8 cellular contexts compared by ENCODE assay signal in genomic region chr19:45164577-45165335, GRCh38. TPM values are rescaled to one million over a fixed set of nuclear protein-coding genes. Genes with fewer than 3 reads are reported as not detected.
A peak's percentile ranks its signal among the peaks of the same experiment; 100 is the strongest.
DNase-seq lines count a peak whose midpoint lies in the region; ATAC-seq, FAIRE-seq and TF ChIP-seq lines count a peak whose summit lies in the region.

No MANE protein-coding gene starts in this region.

- intact Hi-C loops in PC-9 (cut with micrococcal nuclease; ENCODE audit: unreplicated experiment): no loop called here

- BruUV-seq in PC-9 (replicated peaks; lab: Mats Ljungman, UMichigan): no TSS peak

- H2AFZ ChIP-seq in PC-9: no peak overlapping the region

- ATAC-seq in stimulated activated naive CD8-positive, alpha-beta T cell treated with anti-CD3 and anti-CD28 coated beads, Interleukin-15, amount 100 ng/mL, for 72 hours: peak; percentile 94

- H3K9me3 ChIP-seq in PC-9 (ENCODE audit: insufficient read depth, low read depth) (no peaks in the 10 kb centered on the region), adipocyte (ENCODE audit: control insufficient read depth, low read length) (no peaks in the 10 kb centered on the region), MG63 (no peaks in the 10 kb centered on the region)

- H3K4me3 ChIP-seq in PC-9: no peak overlapping the region
- no peak overlapping the region for H3K4me3 ChIP-seq in adipocyte (ENCODE audit: low read length)
- no peak overlapping the region for H3K4me3 ChIP-seq in MG63

- H3K27me3 ChIP-seq in PC-9 (ENCODE audit: insufficient read depth, low read depth) (no peaks in the 10 kb centered on the region), adipocyte (replicated peaks; ENCODE audit: control insufficient read depth, insufficient read depth, low read length) (peaks cover 24% of the 10 kb centered on the region), MG63 (no peaks in the 10 kb centered on the region)

- H3K4me1 Mint-ChIP-seq in HFFc6 (ENCODE audit: low read depth): no peaks in the 10 kb centered on the region
- H3K4me1 Mint-ChIP-seq in stimulated activated naive CD8-positive, alpha-beta T cell treated with anti-CD3 and anti-CD28 coated beads, Interleukin-15, amount 100 ng/mL, for 72 hours: peaks cover 39% of the 10 kb centered on the region

- no peak overlapping the region for H3K27ac ChIP-seq in PC-9

- no peaks in the 10 kb centered on the region for H3K9me3 Mint-ChIP-seq in HFFc6
- no peaks in the 10 kb centered on the region for H3K9me3 Mint-ChIP-seq in stimulated activated naive CD8-positive, alpha-beta T cell treated with anti-CD3 and anti-CD28 coated beads, Interleukin-15, amount 100 ng/mL, for 72 hours

- H3K36me3 ChIP-seq in PC-9 (ENCODE audit: low read depth) (no peaks in the 10 kb centered on the region), adipocyte (ENCODE audit: control insufficient read depth, insufficient read depth, low read length, severe bottlenecking) (no peaks in the 10 kb centered on the region), MG63 (no peaks in the 10 kb centered on the region)

- FAIRE-seq in GM12891 (lab: Jason Lieb, UNC): peak; percentile 89

- POLR2A ChIA-PET in PC-9 (lab: Charles Lee; ENCODE audit: unreplicated experiment): interaction anchor here (0.6 to 1.1 kb wide), 3 partner anchors 27 to 240 kb away, joined by 3 to 10 read pairs (median 9); partner anchors contain the start of genes CLASRP and PPP1R13L

- H3K9me2 ChIP-seq in PC-9 (ENCODE audit: insufficient read depth): no peaks in the 10 kb centered on the region

- peaks cover 7% of the 10 kb centered on the region for H3F3A ChIP-seq in PC-9 (ENCODE audit: insufficient read depth, low read depth)

- H3K4me2 ChIP-seq in PC-9: peak overlapping the region; percentile 39; the same call in 1 of the 2 replicates

- peak overlapping the region; percentile 25 for H3K9ac ChIP-seq in adipocyte (ENCODE audit: low read length)

- H4K20me1 ChIP-seq in PC-9 (ENCODE audit: insufficient read depth): 0 out of 2 replicates have a peak, but pooled peaks cover 16% of the 10 kb centered on the region

- no peak for TF ChIP-seq POLR2A in GM12891 (IDR thresholded peaks at IDR 0.05; ENCODE audit: low read depth, low read length)

- no peak overlapping the region for H3K27ac Mint-ChIP-seq in HFFc6
- H3K27ac Mint-ChIP-seq in stimulated activated naive CD8-positive, alpha-beta T cell treated with anti-CD3 and anti-CD28 coated beads, Interleukin-15, amount 100 ng/mL, for 72 hours: peak overlapping the region; percentile 80 to 92

- H3K4me1 ChIP-seq in PC-9 (replicated peaks; ENCODE audit: insufficient read depth): peaks cover 18% of the 10 kb centered on the region
- H3K4me1 ChIP-seq in adipocyte (ENCODE audit: control insufficient read depth, insufficient read depth, low read length): peaks cover 10% of the 10 kb centered on the region

- H3K27me3 Mint-ChIP-seq in HFFc6 (ENCODE audit: insufficient read depth): peaks cover 7% of the 10 kb centered on the region
- H3K27me3 Mint-ChIP-seq in stimulated activated naive CD8-positive, alpha-beta T cell treated with anti-CD3 and anti-CD28 coated beads, Interleukin-15, amount 100 ng/mL, for 72 hours: no peaks in the 10 kb centered on the region

- no peaks in the 10 kb centered on the region for H3K79me2 ChIP-seq in PC-9 (ENCODE audit: low read depth)

- DNase-seq in GM12891 (ENCODE audit: insufficient read length, low spot score): peak; percentile 85
- DNase-seq in HFFc6: peak; percentile 68
- DNase-seq in PC-9: peak; percentile 82 to 84
- peak; percentile 54 for DNase-seq in adipocyte (ENCODE audit: low read depth)
- DNase-seq in left kidney (ENCODE audit: low read depth, low spot score): peak; percentile 80
- peak; percentile 58 to 87 for DNase-seq in stimulated activated naive CD8-positive, alpha-beta T cell treated with anti-CD3 and anti-CD28 coated beads, Interleukin-15, amount 100 ng/mL, for 72 hours
- no peak for DNase-seq in middle frontal gyrus (ENCODE audit: extremely low spot score, low spot score)
- no peak for DNase-seq in MG63

- CTCF ChIA-PET in PC-9 (lab: Charles Lee): interaction anchor here (0.5 to 0.6 kb wide), 3 partner anchors 10 to 227 kb away, joined by 7 to 10 read pairs (median 9); no protein-coding TSS in a partner anchor

- H3K4me3 Mint-ChIP-seq in HFFc6: no peak overlapping the region
- H3K4me3 Mint-ChIP-seq in stimulated activated naive CD8-positive, alpha-beta T cell treated with anti-CD3 and anti-CD28 coated beads, Interleukin-15, amount 100 ng/mL, for 72 hours: peak overlapping the region; percentile 34 to 76

- no peaks in the 10 kb centered on the region for H3K36me3 Mint-ChIP-seq in HFFc6 (ENCODE audit: low read depth)

- TF ChIP-seq CTCF in HFFc6 (IDR thresholded peaks at IDR 0.05) (peak; percentile 27; the same call in 1 of the 2 replicates), PC-9 (conservative IDR thresholded peaks at IDR 0.05) (no peak; the same call in 1 of the 2 replicates)

TF ChIP-seq in GM12891, 5 proteins besides CTCF, POLR2A, EP300 and RAD21:
- 0 out of 2 replicates have a peak, but pooled peaks have one; percentile 20 for TF ChIP-seq TAF1 (IDR thresholded peaks at IDR 0.05; ENCODE audit: low read depth, low read length)
- no peak for TF ChIP-seq POU2F2 (IDR thresholded peaks at IDR 0.05; ENCODE audit: low read depth, low read length)
- no peak for TF ChIP-seq SPI1 (IDR thresholded peaks at IDR 0.05; ENCODE audit: low read depth, low read length)
- TF ChIP-seq POLR2AphosphoS5 (IDR thresholded peaks at IDR 0.05; ENCODE audit: low read depth, low read length): no peak
- TF ChIP-seq PAX5 (IDR thresholded peaks at IDR 0.05; ENCODE audit: insufficient read depth, low read length, severe bottlenecking): no peak
TF ChIP-seq in GM12891: peak in this region for 1.

RNA-seq across cellular contexts. Expression of gene NKPD1, which starts 4.0 kb away (rescaled TPM):
- 0.05 TPM for polyA plus RNA-seq in GM12891 (2012; ENCODE audit: low read depth, missing spikeins)
- total RNA-seq in HFFc6 (2021; fragmentation: NEBNext Ultra II Directional; extraction: Animal tissue kit (Norgen Biotek cat#: 25700)): under 1 TPM in 5 of 6 experiments, not detected in 1; 0.07 to 0.17 (median 0.07) TPM
- total RNA-seq in PC-9 (2021): 0.37 and 0.75 TPM in 2 replicates
- 0.91 TPM in 1 of 2 replicates, not detected in the other for total RNA-seq in MG63 (2014; rRNA removed; shearing (Covaris generic); ENCODE audit: low replicate concordance)

RNA-seq across cellular contexts. Expression of gene TRAPPC6A, which starts 13.3 kb away (rescaled TPM):
- 106 TPM for polyA plus RNA-seq in GM12891 (2012; ENCODE audit: low read depth, missing spikeins)
- total RNA-seq in HFFc6 (2021; fragmentation: NEBNext Ultra II Directional; extraction: Animal tissue kit (Norgen Biotek cat#: 25700)): 1 to 10 TPM; 3.5 to 6.9 (median 5.2) TPM
- 61.6 and 104 TPM in 2 replicates for total RNA-seq in PC-9 (2021)
- 9.5 and 28.6 TPM in 2 replicates for total RNA-seq in MG63 (2014; rRNA removed; shearing (Covaris generic); ENCODE audit: low replicate concordance)

RNA-seq across cellular contexts. Expression of gene BLOC1S3, which starts 13.8 kb away (rescaled TPM):
- polyA plus RNA-seq in GM12891 (2012; ENCODE audit: low read depth, missing spikeins): 5.4 TPM
- total RNA-seq in HFFc6 (2021; fragmentation: NEBNext Ultra II Directional; extraction: Animal tissue kit (Norgen Biotek cat#: 25700)): 10 to 100 TPM; 10.5 to 14.2 (median 12.2) TPM
- 11.5 and 17.8 TPM in 2 replicates for total RNA-seq in PC-9 (2021)
- 1.9 and 22.6 TPM in 2 replicates for total RNA-seq in MG63 (2014; rRNA removed; shearing (Covaris generic); ENCODE audit: low replicate concordance)

Comparison
In these comparisons a context has a peak if more than half of its experiments do, and no peak if none do; other contexts are left out.
1. DNase-seq: peak in GM12891 (single experiment), HFFc6 (single experiment), PC-9 (2 of 2), adipocyte (single experiment), left kidney (single experiment) and stimulated activated naive CD8-positive, alpha-beta T cell treated with anti-CD3 and anti-CD28 coated beads, Interleukin-15, amount 100 ng/mL, for 72 hours (2 of 2); none in middle frontal gyrus (single experiment) and MG63 (single experiment).